In the genomic region with DNA sequence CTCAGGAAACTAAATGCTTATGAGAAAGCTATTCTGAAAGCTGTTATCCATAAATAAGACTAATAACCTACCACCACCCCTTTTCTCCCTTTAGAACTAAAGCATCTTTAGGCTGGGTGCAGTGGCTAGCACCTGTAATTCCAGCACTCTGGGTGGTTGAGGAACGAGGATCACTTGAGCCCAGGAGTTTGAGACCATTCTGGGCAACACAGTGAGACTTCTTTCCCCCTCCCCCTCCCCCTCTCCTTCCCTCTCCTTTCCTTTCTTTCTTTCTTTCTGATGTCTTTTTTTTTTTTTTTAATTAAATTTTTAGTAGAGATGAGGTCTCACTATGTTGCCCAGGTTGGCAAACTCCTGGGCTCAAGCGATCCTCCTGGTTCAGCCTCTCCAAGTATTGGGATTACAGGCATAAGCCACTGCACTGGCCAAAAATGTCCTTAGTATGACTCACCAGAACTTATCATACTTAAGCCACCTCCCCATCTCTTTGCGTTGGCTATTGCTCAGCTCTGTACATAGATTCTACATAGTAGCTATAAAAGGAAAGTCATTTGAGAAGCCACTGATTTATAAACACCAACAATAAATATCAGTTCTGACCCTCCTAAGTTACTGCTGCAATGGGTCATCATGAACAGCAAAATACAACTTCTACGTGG, we compare ENCODE assay signal across 10 cellular contexts. TPM values are rescaled to one million over a fixed set of nuclear protein-coding genes. Genes with fewer than 3 reads are reported as not detected.
DNase-seq lines count a peak whose midpoint lies in the region; ATAC-seq and TF ChIP-seq lines count a peak whose summit lies in the region.
"Had no signal": no experiment of that assay in that cellular context is flagged by ENCODE, and none has a peak within 500 bp of the region (broad histone marks: within the 10 kb centered on the region; RNA-seq: fewer than 3 reads in every experiment).

No MANE protein-coding gene starts in this region.

- no peak overlapping the region for H3K4me3 ChIP-seq in psoas muscle
- H3K4me3 ChIP-seq: GM12878 had no signal

- no peaks in the 10 kb centered on the region for H3K9me3 ChIP-seq in psoas muscle

- ATAC-seq in psoas muscle (peak; percentile 40 to 67 (median 47)), HG03342 (IDR thresholded peaks at IDR 0.05; ENCODE audit: unreplicated experiment) (no peak), HG02759 (IDR thresholded peaks at IDR 0.05; ENCODE audit: unreplicated experiment) (no peak), HG02642 (IDR thresholded peaks at IDR 0.05; ENCODE audit: poor library complexity, unreplicated experiment) (no peak)
- ATAC-seq: GM12878 had no signal

- no peak for TF ChIP-seq CTCF in psoas muscle (IDR thresholded peaks at IDR 0.05)

- intact Hi-C loops in psoas muscle (cut with DNase I), result loop anchor here in 1 of 2 donors (2.0 kb wide), 1 partner anchor 152 kb away; no protein-coding TSS in a partner anchor

- H3K27ac ChIP-seq in psoas muscle, result peak overlapping the region; percentile 74

- DNase-seq in Daoy (ENCODE audit: low read depth), result peak; percentile 78
- peak; percentile 28 for DNase-seq in NCI-H460 (ENCODE audit: extremely low read depth, low read depth)
- peak; percentile 30 for DNase-seq in dedifferentiated amniotic fluid mesenchymal stem cell (ENCODE audit: extremely low spot score)
- no peak for DNase-seq in psoas muscle
- DNase-seq in central memory CD4-positive, alpha-beta T cell, result no peak

- H3K36me3 ChIP-seq in psoas muscle (ENCODE audit: insufficient read depth in 1 of 2, low read depth in 1 of 2), result peaks cover 5 to 17% of the 10 kb centered on the region in 2 donors

- H3K27me3 ChIP-seq in psoas muscle (ENCODE audit: insufficient read depth in 3 of 3, low read length in 2 of 3), result no peaks in the 10 kb centered on the region

- 43 to 65% (median 45%) methylated on average over 4 of the region's 4 CpGs for WGBS in psoas muscle, 3 donors

- peaks cover 35% of the 10 kb centered on the region for H3K4me1 ChIP-seq in psoas muscle

RNA-seq across cellular contexts. Expression of gene SPDEF, which starts 54.8 kb away (rescaled TPM):
- not detected in 2 replicates for total RNA-seq in Daoy (2014; rRNA removed; shearing (Covaris generic))
- not detected in 2 replicates for total RNA-seq in NCI-H460 (2014; rRNA removed; shearing (Covaris generic))
- polyA plus RNA-seq in NCI-H460 (2014; cell fraction: nucleus; rRNA removed), result 0.08 TPM in 1 of 2 replicates, not detected in the other
- total RNA-seq in psoas muscle, result under 1 TPM in 2 of 4 donors, not detected in 2; 0.19 to 0.22 TPM
- polyA plus RNA-seq in psoas muscle, result under 1 TPM; 0.03 to 0.22 (median 0.21) TPM
- total RNA-seq: GM12878 had no signal
- polyA plus RNA-seq: GM12878, IgD-negative memory B cell had no signal

Comparison
In these comparisons a context has a peak if more than half of its experiments do, and no peak if none do; other contexts are left out.
1. DNase-seq: peak in Daoy (single experiment), NCI-H460 (single experiment) and dedifferentiated amniotic fluid mesenchymal stem cell (single experiment); none in psoas muscle (0 of 2) and central memory CD4-positive, alpha-beta T cell (single experiment).
2. ATAC-seq: peak in psoas muscle (4 of 4); none in HG03342 (single experiment), HG02759 (single experiment) and HG02642 (single experiment).